Comparison of ENCODE assay signal across 8 cellular contexts in the genomic region with DNA sequence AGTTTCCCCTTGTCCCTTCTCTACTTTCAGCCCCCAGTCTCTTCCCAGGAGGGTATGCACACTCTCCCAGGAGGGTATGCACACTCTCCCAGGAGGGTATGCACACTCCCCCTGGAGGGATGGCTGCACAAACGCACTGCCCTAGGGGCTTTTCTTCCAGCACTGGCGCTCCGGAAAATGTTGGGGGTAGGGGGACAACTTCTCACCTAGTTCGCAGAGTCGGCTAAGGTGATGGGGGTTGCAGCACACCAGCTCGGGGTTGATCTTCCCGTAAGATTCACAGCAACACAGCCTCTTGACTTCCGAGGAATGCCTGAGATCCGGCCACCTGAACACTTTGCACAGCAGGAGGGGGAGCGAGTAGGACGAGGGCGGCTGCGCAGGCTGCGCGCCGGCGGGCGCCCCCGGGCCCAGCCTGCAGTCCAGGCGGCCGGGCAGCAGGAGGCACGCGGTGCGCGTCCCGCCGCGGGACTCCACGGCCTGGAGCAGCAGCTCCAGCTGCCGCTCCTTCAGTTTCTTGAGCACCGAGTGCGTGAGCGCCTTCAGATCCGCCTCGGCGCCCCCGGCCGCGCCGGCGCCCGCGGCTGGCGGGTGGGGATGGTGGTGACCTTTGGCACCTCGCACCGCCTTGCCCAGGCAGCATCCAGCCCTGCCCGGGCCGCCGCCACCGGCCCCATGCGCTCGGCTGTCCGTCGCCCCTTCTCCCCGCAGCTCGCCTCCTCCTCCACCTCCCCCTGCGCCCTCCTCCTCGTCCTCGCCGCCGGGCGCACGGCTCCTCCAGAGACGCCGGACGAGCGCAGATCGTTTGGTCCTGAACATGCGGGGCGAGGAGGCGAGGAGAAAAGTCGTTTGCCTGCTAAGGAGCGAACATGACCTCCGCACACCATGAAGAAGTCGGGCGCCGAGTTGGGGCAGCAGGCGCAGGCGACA. TPM values are rescaled to one million over a fixed set of nuclear protein-coding genes. Genes with fewer than 3 reads are reported as not detected.
DNase-seq lines count a peak whose midpoint lies in the region; ATAC-seq, FAIRE-seq and TF ChIP-seq lines count a peak whose summit lies in the region.

No MANE protein-coding gene starts in this region.

- in situ Hi-C loops in K562 (cut with MboI), result no loop called here

- H3K9ac ChIP-seq in OCI-LY1 (ENCODE audit: low read length) (no peak overlapping the region; the same call in 1 of the 2 replicates), K562 (ENCODE audit: insufficient read depth in 1 of 2, low read depth in 2 of 2, low read length in 2 of 2) (peak overlapping the region in 1 of 2 experiments; percentile 78; a peak in 2 of 4 replicates)

- H3K4me2 ChIP-seq in OCI-LY1 (ENCODE audit: low read length) (peak overlapping the region; percentile 72), K562 (ENCODE audit: insufficient read depth, low read length) (peak overlapping the region; percentile 63)

- H3K36me3 ChIP-seq in OCI-LY1 (ENCODE audit: insufficient read depth, low read length) (no peaks in the 10 kb centered on the region), K562 (ENCODE audit: control insufficient read depth, insufficient read depth, low read length) (no peaks in the 10 kb centered on the region), kidney epithelial cell (ENCODE audit: control insufficient read depth, insufficient read depth, low read length) (peaks cover 1% of the 10 kb centered on the region)

- CTCF ChIA-PET in AG04449 (lab: Yijun Ruan, JAX), result interaction anchor here (1.0 to 3.4 kb wide), 2 partner anchors 172 to 232 kb away, joined by 3 to 11 read pairs; no protein-coding TSS in a partner anchor
- CTCF ChIA-PET in K562 (lab: Yijun Ruan, JAX; ENCODE audit: low intra/inter-chr PET ratio), result interaction anchor here (0.6 to 1.0 kb wide), 3 partner anchors 73 to 288 kb away, joined by 3 to 8 read pairs (median 4); no protein-coding TSS in a partner anchor

- WGBS in K562 (ENCODE audit: insufficient coverage, low coverage, missing lambda C conversion rate), result 3% methylated on average over 66 of the region's 79 CpGs

- peak; percentile 26 to 41; a peak in 2 of 4 replicates for TF ChIP-seq RAD21 in K562 (CRISPR knock-in tag; conservative IDR thresholded peaks at IDR 0.05 in 1 of 2, IDR thresholded peaks at IDR 0.05 in 1 of 2)

- peaks cover 49% of the 10 kb centered on the region for H3K4me1 ChIP-seq in OCI-LY1 (ENCODE audit: insufficient read depth, low read length, severe bottlenecking)
- peaks cover 9 to 45% of the 10 kb centered on the region in 2 experiments for H3K4me1 ChIP-seq in K562 (replicated peaks in 1 of 2; ENCODE audit: control insufficient read depth in 2 of 2, insufficient read depth in 2 of 2, low read length in 2 of 2)

- H3K27ac ChIP-seq in OCI-LY1 (ENCODE audit: low read depth, low read length, poor library complexity, severe bottlenecking) (no peak overlapping the region), K562 (ENCODE audit: extremely low read depth, low read depth, low read length) (no peak overlapping the region; the same call in 2 of the 3 replicates)

- TF ChIP-seq EP300 in K562 (IDR thresholded peaks at IDR 0.05; ENCODE audit: low read length), result no peak

- H2AFZ ChIP-seq in OCI-LY1 (ENCODE audit: low read length) (no peak overlapping the region), K562 (ENCODE audit: low read depth, low read length) (no peak overlapping the region)

- H3K4me3 ChIP-seq in AG04449 (ENCODE audit: low read depth, low read length) (peak overlapping the region; percentile 87), OCI-LY1 (ENCODE audit: low read depth, low read length, poor library complexity, severe bottlenecking) (peak overlapping the region; percentile 56), K562 (peak overlapping the region; percentile 38), kidney epithelial cell (ENCODE audit: low read depth, low read length) (peak overlapping the region; percentile 91)

- no peaks in the 10 kb centered on the region for H3K9me3 ChIP-seq in OCI-LY1 (ENCODE audit: low read length)
- no peaks in the 10 kb centered on the region for H3K9me3 ChIP-seq in K562 (replicated peaks; ENCODE audit: control insufficient read depth, insufficient read depth, low read depth, low read length)

- FAIRE-seq in K562 (lab: Jason Lieb, UNC), result no peak

- peak; percentile 50 for ATAC-seq in K562

- no peaks in the 10 kb centered on the region; the same call in 1 of the 2 replicates for H3K27me3 ChIP-seq in OCI-LY1 (ENCODE audit: insufficient read depth, low read length)
- H3K27me3 ChIP-seq in K562 (ENCODE audit: control insufficient read depth in 2 of 2, insufficient read depth in 2 of 2, low read length in 2 of 2), result peaks cover 0 to 12% of the 10 kb centered on the region in 2 experiments; a peak in 2 of 5 replicates
- H3K27me3 ChIP-seq in kidney epithelial cell (ENCODE audit: control insufficient read depth, insufficient read depth, low read length), result no peaks in the 10 kb centered on the region

- no peaks in the 10 kb centered on the region for H3K9me2 ChIP-seq in OCI-LY1 (ENCODE audit: low read depth, low read length)

- POLR2A ChIA-PET in AG04449 (lab: Yijun Ruan, JAX) (interaction anchor here (1.2 kb wide), 1 partner anchor 103 kb away, joined by 4 read pairs; no protein-coding TSS in a partner anchor), K562 (lab: Yijun Ruan, JAX) (interaction anchor here (0.6 kb wide), 1 partner anchor 9 kb away, joined by 3 read pairs; no protein-coding TSS in a partner anchor)

- no peak for TF ChIP-seq POLR2A in K562 (conservative IDR thresholded peaks at IDR 0.05)

- no TSS peak for BruUV-seq in K562 (replicated peaks; lab: Mats Ljungman, UMichigan)

- H4K20me1 ChIP-seq in OCI-LY1 (ENCODE audit: insufficient read depth, low read length), result no peaks in the 10 kb centered on the region
- peaks cover 5% of the 10 kb centered on the region; the same call in 1 of the 2 replicates for H4K20me1 ChIP-seq in K562 (replicated peaks; ENCODE audit: control insufficient read depth, insufficient read depth, low read length)

- TF ChIP-seq CTCF in AG04449 (IDR thresholded peaks at IDR 0.05; ENCODE audit: insufficient read depth, low read length, missing control alignments) (peak; percentile 30), GM12873 (IDR thresholded peaks at IDR 0.05; ENCODE audit: insufficient read depth, low read depth, low read length, missing control alignments) (peak; percentile 11), OCI-LY1 (IDR thresholded peaks at IDR 0.05; ENCODE audit: low read length) (no peak), K562 (IDR thresholded peaks at IDR 0.05 in 2 of 3, conservative IDR thresholded peaks at IDR 0.05 in 1 of 3; ENCODE audit: insufficient read depth in 2 of 3, low read depth in 1 of 3, low read length in 3 of 3) (peak in 2 of 3 experiments; percentile 9 to 28; a peak in 2 of 6 replicates), kidney epithelial cell (IDR thresholded peaks at IDR 0.05; ENCODE audit: insufficient read depth, low read length, poor library complexity, severe bottlenecking) (no peak)

- intact Hi-C loops in K562 (cut with micrococcal nuclease), result loop anchor here (5.0 kb wide), 1 partner anchor 168 kb away; no protein-coding TSS in a partner anchor

- no peaks in the 10 kb centered on the region; the same call in 1 of the 2 replicates for H3F3A ChIP-seq in OCI-LY1 (ENCODE audit: insufficient read depth, low read length)

- DNase-seq in AG04449 (ENCODE audit: low read depth, low spot score) (no peak), K562 (ENCODE audit: extremely low read depth in 1 of 4, low spot score in 3 of 4) (peak in 2 of 4 experiments; percentile 27 to 33), kidney epithelial cell (ENCODE audit: low read depth) (no peak), amniotic stem cell (lab: John Stamatoyannopoulos, UW) (no peak), occipital lobe (lab: John Stamatoyannopoulos, UW) (no peak)
- DNase-seq in stimulated activated CD8-positive, alpha-beta memory T cell treated with anti-CD3 and anti-CD28 coated beads, Interleukin-4, amount 100 ng/mL, for 48 hours, result peak; percentile 53

- H3K79me2 ChIP-seq in OCI-LY1 (ENCODE audit: insufficient read depth, low read length) (no peaks in the 10 kb centered on the region), K562 (ENCODE audit: control insufficient read depth, insufficient read depth, low read length) (peaks cover 11% of the 10 kb centered on the region; the same call in 2 of the 3 replicates)

- peaks cover 3% of the 10 kb centered on the region for H3K9me1 ChIP-seq in K562 (ENCODE audit: control insufficient read depth, insufficient read depth, low read length)

TF ChIP-seq in K562, 482 proteins besides CTCF, POLR2A, EP300 and RAD21 (continues in another document):
- TF ChIP-seq RBFOX2 (IDR thresholded peaks at IDR 0.05; ENCODE audit: low read depth, low read length) (0 out of 2 replicates have a peak, but pooled peaks have one; percentile 43), HNRNPLL (IDR thresholded peaks at IDR 0.05; ENCODE audit: low read depth, low read length, poor library complexity, severe bottlenecking) (peak; percentile 45), LEF1 (IDR thresholded peaks at IDR 0.05) (no peak), ZNF263 (CRISPR knock-in tag; IDR thresholded peaks at IDR 0.05; ENCODE audit: borderline replicate concordance) (peak; percentile 84), KDM5B (IDR thresholded peaks at IDR 0.05; ENCODE audit: insufficient replicate concordance, low read depth, low read length) (peak; percentile 47), CXXC5 (CRISPR knock-in tag; IDR thresholded peaks at IDR 0.05) (peak; percentile 31)

RNA-seq across cellular contexts. Expression of gene SMAD7, which starts 0.9 kb away (rescaled TPM):
- 2.6 and 6.2 TPM in 2 replicates for total RNA-seq in K562 (2011; cell fraction: chromatin; rRNA removed; ENCODE audit: low replicate concordance)
- total RNA-seq in K562 (2011; cell fraction: nucleolus; rRNA removed), result 3.9 and 7.0 TPM in 2 replicates
- total RNA-seq in K562 (2011; cell fraction: nucleoplasm; rRNA removed), result 3.3 and 4.1 TPM in 2 replicates
- total RNA-seq in K562 (2014; rRNA removed), result 2.9 and 3.0 TPM in 2 replicates
- 1.1 and 1.3 TPM in 2 replicates for total RNA-seq in K562 (2014; rRNA removed; fragmentation: Illumina TruSeq; extraction: Trizol)
- total RNA-seq in K562 (2015; rRNA removed; fragmentation: Illumina TruSeq; extraction: Trizol), result 0.90 and 0.94 TPM in 2 replicates
- total RNA-seq in K562 (2021), result 2.1 and 2.5 TPM in 2 replicates
- polyA plus RNA-seq in K562 (2011; rRNA removed), result 1.8 TPM in 2 replicates
- 3.3 and 3.7 TPM in 2 replicates for polyA plus RNA-seq in K562 (2011; cell fraction: cytosol; rRNA removed)
- polyA plus RNA-seq in K562 (2011; cell fraction: nucleus; rRNA removed), result 4.6 and 5.7 TPM in 2 replicates
- 1.7 and 4.1 TPM in 2 replicates for polyA plus RNA-seq in K562 (2012)
- 1.4 and 1.6 TPM in 2 replicates for polyA plus RNA-seq in K562 (2014; fragmentation: Illumina TruSeq; extraction: Trizol)
- under 1 TPM; 0.13 to 0.23 TPM for polyA plus RNA-seq in K562 (2014; fragmentation: Nextera tagmentation; extraction: Ambion mirVana)
- 1.8 and 2.9 TPM in 2 replicates for polyA plus RNA-seq in K562 (2014; rRNA removed)
- 3.4 and 3.7 TPM in 2 replicates for polyA minus RNA-seq in K562 (2011; rRNA and poly(A)+ RNA removed)
- 2.0 and 4.6 TPM in 2 replicates for polyA minus RNA-seq in K562 (2011; cell fraction: cytosol; rRNA and poly(A)+ RNA removed)
- 3.8 and 4.7 TPM in 2 replicates for polyA minus RNA-seq in K562 (2011; cell fraction: nucleus; rRNA and poly(A)+ RNA removed)
- 54.3 and 68.1 TPM in 2 replicates for total RNA-seq in kidney epithelial cell
- 18.7 TPM for total RNA-seq in occipital lobe

Comparison
In these comparisons a context has a peak if more than half of its experiments do, and no peak if none do; other contexts are left out.
1. H3K4me3 ChIP-seq: peak in every context shown above with its lines; median percentile 91 in kidney epithelial cell; 87 in AG04449; 56 in OCI-LY1; 38 in K562.
2. CTCF ChIP-seq: peak in AG04449 (single experiment), GM12873 (single experiment) and K562 (2 of 3); none in OCI-LY1 (single experiment) and kidney epithelial cell (single experiment).